Comparison of ENCODE assay signal across 9 cellular contexts in genomic region chr11:45665933-45666647, GRCh38. TPM values are rescaled to one million over a fixed set of nuclear protein-coding genes. Genes with fewer than 3 reads are reported as not detected.
DNase-seq lines count a peak whose midpoint lies in the region; ATAC-seq and TF ChIP-seq lines count a peak whose summit lies in the region.
"Had no signal": no experiment of that assay in that cellular context is flagged by ENCODE, and none has a peak within 500 bp of the region (broad histone marks: within the 10 kb centered on the region; RNA-seq: fewer than 3 reads in every experiment).

No MANE protein-coding gene starts in this region.

- H3K4me1 ChIP-seq in GM23248 (ENCODE audit: insufficient read depth) = peaks cover 9% of the 10 kb centered on the region; the same call in 1 of the 2 replicates
- no peaks in the 10 kb centered on the region for H3K4me1 ChIP-seq in right cardiac atrium (ENCODE audit: control insufficient read depth, insufficient read depth, low read length)
- peaks cover 9 to 11% of the 10 kb centered on the region in 2 donors for H3K4me1 ChIP-seq in gastrocnemius medialis

- no peaks in the 10 kb centered on the region for H3K9me2 ChIP-seq in GM23248 (ENCODE audit: insufficient read depth)

- no peak overlapping the region for H3K9ac ChIP-seq in GM23248

- DNase-seq in GM23248 (peak; percentile 34), activated B cell treated with CpG ODN at 0.5 μM for 24 hours (no peak), right cardiac atrium (peak in 2 of 3 donors; percentile 27 to 57), gastrocnemius medialis (peak; percentile 33 to 54), NCI-H2196 treated with DMSO at 0.1 percent for 48 hours (lab: John Stamatoyannopoulos, UW; ENCODE audit: unreplicated experiment) (no peak), NCI-H1092 (lab: John Stamatoyannopoulos, UW) (no peak)

- H3K27ac ChIP-seq in GM23248 (no peak overlapping the region), right cardiac atrium (ENCODE audit: low read length) (no peak overlapping the region), gastrocnemius medialis (peak overlapping the region; percentile 48 to 61 (median 60))

- no peak for ATAC-seq in activated B cell treated with CpG ODN at 0.5 μM for 24 hours (ENCODE audit: low read depth)
- peak; percentile 55 to 61 for ATAC-seq in right cardiac atrium
- peak; percentile 63 to 69 for ATAC-seq in gastrocnemius medialis
- ATAC-seq in HG03442 (IDR thresholded peaks at IDR 0.05; ENCODE audit: unreplicated experiment) = no peak
- no peak for ATAC-seq in GM18517 (IDR thresholded peaks at IDR 0.05; ENCODE audit: unreplicated experiment)

- CTCF ChIA-PET in activated B cell treated with CpG ODN at 0.5 μM for 24 hours (lab: Charles Lee) = no interaction called here

- H3K36me3 ChIP-seq in GM23248 (ENCODE audit: low read depth) (no peaks in the 10 kb centered on the region), gastrocnemius medialis (no peaks in the 10 kb centered on the region)

- H3F3A ChIP-seq in GM23248 (ENCODE audit: insufficient read depth) = no peaks in the 10 kb centered on the region

- H3K4me3 ChIP-seq in GM23248 (no peak overlapping the region), right cardiac atrium (ENCODE audit: low read length) (peak overlapping the region; percentile 88), gastrocnemius medialis (peak overlapping the region; percentile 45 to 87 (median 68))

- H3K27me3 ChIP-seq in GM23248 (replicated peaks; ENCODE audit: insufficient read depth) = peaks cover 47% of the 10 kb centered on the region
- H3K27me3 ChIP-seq in right cardiac atrium (ENCODE audit: control insufficient read depth, insufficient read depth) = no peaks in the 10 kb centered on the region
- peaks cover 24 to 27% (median 26%) of the 10 kb centered on the region in 3 donors for H3K27me3 ChIP-seq in gastrocnemius medialis

- no peak for TF ChIP-seq CTCF in activated B cell treated with CpG ODN at 0.5 μM for 24 hours (IDR thresholded peaks at IDR 0.05)
- no peak for TF ChIP-seq CTCF in gastrocnemius medialis (IDR thresholded peaks at IDR 0.05 in 4 of 5, conservative IDR thresholded peaks at IDR 0.05 in 1 of 5)

- POLR2A ChIA-PET in activated B cell treated with CpG ODN at 0.5 μM for 24 hours (lab: Charles Lee) = no interaction called here

- no peaks in the 10 kb centered on the region for H4K20me1 ChIP-seq in GM23248 (ENCODE audit: insufficient read depth)

- in situ Hi-C loops in GM23248 (cut with MboI) (no loop called here), gastrocnemius medialis (cut with MboI; ENCODE audit: low sequenced_read_pairs in 4 of 4) (loop anchor here in 3 of 4 donors (25.0 kb wide), 2 partner anchors 96 to 304 kb away; no protein-coding TSS in a partner anchor)

- no peak overlapping the region for H3K27ac Mint-ChIP-seq in activated B cell treated with CpG ODN at 0.5 μM for 24 hours

- no peaks in the 10 kb centered on the region for H3K36me3 Mint-ChIP-seq in activated B cell treated with CpG ODN at 0.5 μM for 24 hours (ENCODE audit: low read depth)

- H3K9me3 Mint-ChIP-seq in activated B cell treated with CpG ODN at 0.5 μM for 24 hours = no peaks in the 10 kb centered on the region

- intact Hi-C loops in activated B cell treated with CpG ODN at 0.5 μM for 24 hours (cut with micrococcal nuclease) (no loop called here), right cardiac atrium (cut with DNase I) (loop anchor here in 2 of 4 donors (10.0 kb wide), 2 partner anchors 89 to 99 kb away; no protein-coding TSS in a partner anchor), gastrocnemius medialis (cut with DNase I; ENCODE audit: low total_unique reads) (loop anchor here (5.0 kb wide), 2 partner anchors 76 to 181 kb away; partner anchors contain the start of gene CRY2)

- H3K27me3 Mint-ChIP-seq in activated B cell treated with CpG ODN at 0.5 μM for 24 hours = peaks cover 48% of the 10 kb centered on the region

- WGBS in GM23248 (ENCODE audit: low coverage in 1 of 2, low lambda C conversion rate in 2 of 2, missing lambda C conversion rate in 2 of 2), 2 experiments = 13 to 14% methylated on average over 8 to 10 of the region's 10 CpGs
- 38% methylated on average over 10 of the region's 10 CpGs for WGBS in right cardiac atrium

- H3K4me2 ChIP-seq in GM23248 (ENCODE audit: unreplicated experiment) = no peak overlapping the region

- no peak overlapping the region for H2AFZ ChIP-seq in GM23248

- no peak for TF ChIP-seq POLR2A in gastrocnemius medialis (IDR thresholded peaks at IDR 0.05)

- peak overlapping the region; percentile 68 for H3K4me3 Mint-ChIP-seq in activated B cell treated with CpG ODN at 0.5 μM for 24 hours

- H3K79me2 ChIP-seq in GM23248 (ENCODE audit: insufficient read depth) = no peaks in the 10 kb centered on the region

- peaks cover 4% of the 10 kb centered on the region for H3K4me1 Mint-ChIP-seq in activated B cell treated with CpG ODN at 0.5 μM for 24 hours

- H3K9me3 ChIP-seq in GM23248 (ENCODE audit: low read depth) (no peaks in the 10 kb centered on the region), right cardiac atrium (ENCODE audit: control insufficient read depth, low read length) (no peaks in the 10 kb centered on the region), gastrocnemius medialis (no peaks in the 10 kb centered on the region)
- H3K9me3 ChIP-seq: body of pancreas had no signal

RNA-seq across cellular contexts. Expression of gene CHST1, which starts 0.7 kb away (rescaled TPM):
- not detected in 2 replicates for total RNA-seq in GM23248 (2014; rRNA removed; shearing (Covaris generic))
- polyA plus RNA-seq in GM23248 (2016; fragmentation: Nextera tagmentation; extraction: Ambion mirVana) = 0.06 and 0.18 TPM in 2 replicates
- not detected in 2 replicates for total RNA-seq in activated B cell treated with CpG ODN at 0.5 μM for 24 hours
- 1 to 10 TPM; 2.4 to 7.0 (median 3.3) TPM for total RNA-seq in right cardiac atrium
- polyA plus RNA-seq in right cardiac atrium = 2.7 TPM
- total RNA-seq in gastrocnemius medialis = 1 to 10 TPM; 4.5 to 5.6 (median 5.0) TPM

Comparison
In these comparisons a context has a peak if more than half of its experiments do, and no peak if none do; other contexts are left out.
1. DNase-seq: peak in GM23248 (single experiment), right cardiac atrium (2 of 3) and gastrocnemius medialis (2 of 2); none in activated B cell treated with CpG ODN at 0.5 μM for 24 hours (single experiment), NCI-H2196 treated with DMSO at 0.1 percent for 48 hours (single experiment) and NCI-H1092 (single experiment).
2. H3K27ac ChIP-seq: peak in gastrocnemius medialis (4 of 4); none in GM23248 (single experiment) and right cardiac atrium (single experiment).
3. ATAC-seq: peak in right cardiac atrium (2 of 2) and gastrocnemius medialis (2 of 2); none in activated B cell treated with CpG ODN at 0.5 μM for 24 hours (single experiment), HG03442 (single experiment) and GM18517 (single experiment).